21 cellular contexts compared by ENCODE assay signal in genomic region chr12:94676922-94677321, GRCh38. TPM values are rescaled to one million over a fixed set of nuclear protein-coding genes. Genes with fewer than 3 reads are reported as not detected.
DNase-seq lines count a peak whose midpoint lies in the region; ATAC-seq, FAIRE-seq and TF ChIP-seq lines count a peak whose summit lies in the region.
"Had no signal": no experiment of that assay in that cellular context is flagged by ENCODE, and none has a peak within 500 bp of the region (broad histone marks: within the 10 kb centered on the region; RNA-seq: fewer than 3 reads in every experiment).

No MANE protein-coding gene starts in this region.

- peaks cover 5% of the 10 kb centered on the region for H3K36me3 Mint-ChIP-seq in GM23338 (ENCODE audit: low read depth)

- dilution Hi-C loops in endothelial cell of umbilical vein (cut with MboI; ENCODE audit: extremely low pct_ligation_motif_present, low sequenced_read_pairs), result no loop called here

- no peak overlapping the region for H3K27ac Mint-ChIP-seq in GM23338
- H3K27ac Mint-ChIP-seq: stimulated activated naive CD8-positive, alpha-beta T cell treated with anti-CD3 and anti-CD28 coated beads, Interleukin-15, amount 100 ng/mL, for 72 hours had no signal

- POLR2A ChIA-PET in endothelial cell of umbilical vein (lab: Charles Lee), result no interaction called here

- no peak overlapping the region for H3K9ac ChIP-seq in endothelial cell of umbilical vein (replicated peaks; ENCODE audit: extremely low read depth, insufficient read depth, low read length)
- H3K9ac ChIP-seq: GM23248, parathyroid adenoma had no signal

- no peak for FAIRE-seq in endothelial cell of umbilical vein (lab: Jason Lieb, UNC)
- FAIRE-seq: TTC549 had no signal

- H3K9me3 ChIP-seq in endothelial cell of umbilical vein (replicated peaks; ENCODE audit: control insufficient read depth, insufficient read depth, low read length) (no peaks in the 10 kb centered on the region), neutrophil (no peaks in the 10 kb centered on the region), WERI-Rb-1 (ENCODE audit: severe bottlenecking) (no peaks in the 10 kb centered on the region)
- H3K9me3 ChIP-seq: heart left ventricle had no signal

- H3K36me3 ChIP-seq in GM23338 (ENCODE audit: insufficient read depth), result no peaks in the 10 kb centered on the region
- H3K36me3 ChIP-seq in endothelial cell of umbilical vein (ENCODE audit: control insufficient read depth in 2 of 2, extremely low read depth in 1 of 2, insufficient read depth in 2 of 2, low read length in 2 of 2), result no peaks in the 10 kb centered on the region
- no peaks in the 10 kb centered on the region for H3K36me3 ChIP-seq in neutrophil
- H3K36me3 ChIP-seq in WERI-Rb-1, result no peaks in the 10 kb centered on the region
- H3K36me3 ChIP-seq: heart left ventricle had no signal

- 0 out of 2 replicates have a peak, but pooled peaks cover 5% of the 10 kb centered on the region for H3K9me2 ChIP-seq in GM23338 (ENCODE audit: insufficient read depth)

- peaks cover 1% of the 10 kb centered on the region for H3K27me3 Mint-ChIP-seq in GM23338 (ENCODE audit: insufficient read depth, low read depth, poor library complexity)

- no peak overlapping the region for H3K4me3 Mint-ChIP-seq in GM23338

- H3K4me1 Mint-ChIP-seq in GM23338, result peaks cover 38% of the 10 kb centered on the region

- ATAC-seq in GM23338 (no peak), GM21447 (IDR thresholded peaks at IDR 0.05; ENCODE audit: unreplicated experiment) (no peak)

- H3K4me2 ChIP-seq in GM23338, result peak overlapping the region; percentile 36; the same call in 1 of the 2 replicates
- no peak overlapping the region for H3K4me2 ChIP-seq in endothelial cell of umbilical vein (ENCODE audit: insufficient read depth, low read length)

- no peak for TF ChIP-seq POLR2A in endothelial cell of umbilical vein (IDR thresholded peaks at IDR 0.05; ENCODE audit: low read depth, low read length)

- TF ChIP-seq CTCF in C4-2B (conservative IDR thresholded peaks at IDR 0.05), result no peak
- no peak for TF ChIP-seq CTCF in GM23338 (conservative IDR thresholded peaks at IDR 0.05; ENCODE audit: low read depth in 2 of 2)
- no peak for TF ChIP-seq CTCF in endothelial cell of umbilical vein (IDR thresholded peaks at IDR 0.05; ENCODE audit: extremely low read depth in 1 of 2, insufficient read depth in 1 of 2, low read depth in 1 of 2, low read length in 2 of 2)
- TF ChIP-seq CTCF in neutrophil (IDR thresholded peaks at IDR 0.05), result no peak
- TF ChIP-seq CTCF in WERI-Rb-1 (IDR thresholded peaks at IDR 0.05; ENCODE audit: low read depth, low read length), result no peak

- TSS peak; percentile 52 for BruUV-seq in endothelial cell of umbilical vein (replicated peaks; lab: Mats Ljungman, UMichigan)

- 0 out of 2 replicates have a peak, but pooled peaks cover 2% of the 10 kb centered on the region for H3F3A ChIP-seq in GM23338 (replicated peaks; ENCODE audit: low read depth)

- no peaks in the 10 kb centered on the region for H3K9me1 ChIP-seq in endothelial cell of umbilical vein (replicated peaks; ENCODE audit: control insufficient read depth, extremely low read depth, insufficient read depth, low read length)

- intact Hi-C loops in endothelial cell of umbilical vein (cut with micrococcal nuclease), result loop anchor here (1.0 kb wide), 4 partner anchors 12 to 107 kb away; partner anchors contain the start of gene TMCC3

- H3K27ac ChIP-seq in C4-2B (peak overlapping the region; percentile 43; the same call in 1 of the 2 replicates), GM23338 (ENCODE audit: low read depth) (peak overlapping the region; percentile 55; the same call in 1 of the 2 replicates), endothelial cell of umbilical vein (ENCODE audit: insufficient read depth, low read depth, low read length) (peak overlapping the region; percentile 66), neutrophil (peak overlapping the region; percentile 95), WERI-Rb-1 (no peak overlapping the region)
- H3K27ac ChIP-seq: GM23248 had no signal

- H3K27me3 ChIP-seq in GM23338 (ENCODE audit: insufficient read depth) (no peaks in the 10 kb centered on the region), endothelial cell of umbilical vein (ENCODE audit: control insufficient read depth in 2 of 2, insufficient read depth in 2 of 2, low read length in 2 of 2) (no peaks in the 10 kb centered on the region), neutrophil (no peaks in the 10 kb centered on the region), WERI-Rb-1 (ENCODE audit: insufficient read depth, low read depth, severe bottlenecking) (no peaks in the 10 kb centered on the region)
- H3K27me3 ChIP-seq: heart left ventricle had no signal

- H2AFZ ChIP-seq in GM23338, result peak overlapping the region; percentile 64
- H2AFZ ChIP-seq in endothelial cell of umbilical vein (ENCODE audit: low read depth, low read length), result no peak overlapping the region
- H2AFZ ChIP-seq: GM23248, parathyroid adenoma had no signal

- H3K79me2 ChIP-seq in GM23338 (replicated peaks; ENCODE audit: insufficient read depth) (no peaks in the 10 kb centered on the region), endothelial cell of umbilical vein (ENCODE audit: control insufficient read depth, insufficient read depth, low read length) (no peaks in the 10 kb centered on the region)
- H3K79me2 ChIP-seq: parathyroid adenoma had no signal

- no peak for DNase-seq in GM23338 (ENCODE audit: low spot score)
- DNase-seq in endothelial cell of umbilical vein (ENCODE audit: low read depth, low spot score), result no peak
- no peak for DNase-seq in stimulated activated CD4-positive, alpha-beta T cell treated with anti-CD3 and anti-CD28 coated beads, Interleukin-4, amount 100 ng/mL, for 1 hour
- no peak for DNase-seq in WERI-Rb-1
- no peak for DNase-seq in NCI-H1092 (lab: John Stamatoyannopoulos, UW)
- DNase-seq: activated naive CD4-positive, alpha-beta T cell treated with anti-CD3 and anti-CD28 coated beads, Interleukin-2, amount 50 U/mL, for 16 hours; activated T-cell treated with anti-CD3 and anti-CD28 coated beads, Interleukin-2, amount 50 U/mL, for 48 hours; DND-41; GM23248; NCI-H1417; NCI-H2107; NCI-H524; stimulated activated CD4-positive, alpha-beta T cell treated with anti-CD3 and anti-CD28 coated beads, Interleukin-2, amount 100 ng/mL, for 24 hours; stimulated activated naive CD8-positive, alpha-beta T cell treated with anti-CD3 and anti-CD28 coated beads, Interleukin-15, amount 100 ng/mL, for 72 hours had no signal

- CTCF ChIA-PET in endothelial cell of umbilical vein (lab: Charles Lee), result interaction anchor here (1.2 kb wide), 2 partner anchors 13 to 76 kb away, joined by 3 to 4 read pairs; no protein-coding TSS in a partner anchor

- H3K4me1 ChIP-seq in GM23338 (ENCODE audit: insufficient read depth) (peaks cover 45% of the 10 kb centered on the region), endothelial cell of umbilical vein (ENCODE audit: control insufficient read depth, extremely low read depth, insufficient read depth, low read length) (peaks cover 40% of the 10 kb centered on the region), neutrophil (ENCODE audit: control insufficient read depth in 1 of 2, insufficient read depth in 1 of 2, low read depth in 1 of 2, low read length in 1 of 2) (peaks cover 46 to 57% of the 10 kb centered on the region in 2 experiments)

- H3K4me3 ChIP-seq in GM23338 (no peak overlapping the region), endothelial cell of umbilical vein (replicated peaks in 1 of 3; ENCODE audit: insufficient read depth in 1 of 3, low read depth in 1 of 3, low read length in 3 of 3) (no peak overlapping the region), neutrophil (ENCODE audit: low read depth in 1 of 2, low read length in 1 of 2) (peak overlapping the region; percentile 48 to 51), WERI-Rb-1 (ENCODE audit: low read depth, low read length) (no peak overlapping the region)
- H3K4me3 ChIP-seq: GM23248, heart left ventricle, lung had no signal

- peaks cover 7% of the 10 kb centered on the region for H3K9me3 Mint-ChIP-seq in GM23338
- H3K9me3 Mint-ChIP-seq: stimulated activated naive CD8-positive, alpha-beta T cell treated with anti-CD3 and anti-CD28 coated beads, Interleukin-15, amount 100 ng/mL, for 72 hours had no signal

- H4K20me1 ChIP-seq in GM23338 (replicated peaks; ENCODE audit: insufficient read depth) (no peaks in the 10 kb centered on the region), endothelial cell of umbilical vein (replicated peaks; ENCODE audit: control insufficient read depth, extremely low read depth, insufficient read depth, low read length) (no peaks in the 10 kb centered on the region)

TF ChIP-seq in GM23338, 12 proteins besides CTCF, POLR2A, EP300 and RAD21 (continues in another document):
- TF ChIP-seq POLR2AphosphoS5 (IDR thresholded peaks at IDR 0.05; ENCODE audit: low read depth) (no peak), CREB1 (CRISPR knock-in tag; IDR thresholded peaks at IDR 0.05; ENCODE audit: low read depth) (no peak)

TF ChIP-seq in endothelial cell of umbilical vein, 7 proteins besides CTCF, POLR2A, EP300 and RAD21:
- no peak for TF ChIP-seq JUN (IDR thresholded peaks at IDR 0.05; ENCODE audit: borderline replicate concordance, insufficient read depth, insufficient read length, low read depth)
- TF ChIP-seq, protein P1, sequence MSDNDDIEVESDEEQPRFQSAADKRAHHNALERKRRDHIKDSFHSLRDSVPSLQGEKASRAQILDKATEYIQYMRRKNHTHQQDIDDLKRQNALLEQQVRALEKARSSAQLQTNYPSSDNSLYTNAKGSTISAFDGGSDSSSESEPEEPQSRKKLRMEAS (IDR thresholded peaks at IDR 0.05; ENCODE audit: insufficient read depth, insufficient read length), result no peak
- no peak for TF ChIP-seq FOS (IDR thresholded peaks at IDR 0.05; ENCODE audit: borderline replicate concordance, insufficient read depth, low read length)
- TF ChIP-seq EZH2 (IDR thresholded peaks at IDR 0.05; ENCODE audit: borderline replicate concordance, low read depth, low read length, severe bottlenecking), result no peak
- no peak for TF ChIP-seq POLR2AphosphoS5 (IDR thresholded peaks at IDR 0.05; ENCODE audit: insufficient read depth, low read depth, low read length)
- no peak for TF ChIP-seq GATA2 (IDR thresholded peaks at IDR 0.05; ENCODE audit: insufficient read depth, insufficient read length, low read depth, low read length)
- TF ChIP-seq MYC (IDR thresholded peaks at IDR 0.05; ENCODE audit: low read depth, low read length), result no peak

RNA-seq across cellular contexts. Expression of gene TMCC3, which starts 26.6 kb away (rescaled TPM):
- total RNA-seq in GM23338 (2014; rRNA removed; shearing (Covaris generic)), result 2.4 and 3.6 TPM in 2 replicates
- polyA plus RNA-seq in GM23338 (2016; fragmentation: Nextera tagmentation; extraction: Ambion mirVana), result 1.4 and 1.6 TPM in 2 replicates
- 30.4 and 45.7 TPM in 2 replicates for total RNA-seq in endothelial cell of umbilical vein
- 9.1 and 13.5 TPM in 2 replicates for polyA plus RNA-seq in endothelial cell of umbilical vein
- polyA plus RNA-seq in endothelial cell of umbilical vein (2011; cell fraction: cytosol; rRNA removed), result 13.1 and 13.2 TPM in 2 replicates
- 14.3 and 15.6 TPM in 2 replicates for polyA plus RNA-seq in endothelial cell of umbilical vein (2011; cell fraction: nucleus; rRNA removed)
- 14.4 and 16.0 TPM in 2 replicates for polyA plus RNA-seq in endothelial cell of umbilical vein (2012)
- polyA minus RNA-seq in endothelial cell of umbilical vein, result 24.6 and 29.7 TPM in 2 replicates
- polyA minus RNA-seq in endothelial cell of umbilical vein (2011; cell fraction: cytosol; rRNA and poly(A)+ RNA removed), result not detected
- 20.1 and 21.7 TPM in 2 replicates for polyA minus RNA-seq in endothelial cell of umbilical vein (2011; cell fraction: nucleus; rRNA and poly(A)+ RNA removed)

Comparison
In these comparisons a context has a peak if more than half of its experiments do, and no peak if none do; other contexts are left out.
1. H3K4me3 ChIP-seq: peak in neutrophil (2 of 2); none in GM23338 (single experiment), endothelial cell of umbilical vein (0 of 3) and WERI-Rb-1 (single experiment).